33 cellular contexts compared by ENCODE assay signal in genomic region chr3:20657566-20657965, GRCh38.
"Had no signal": no experiment of that assay in that cellular context is flagged by ENCODE, and none has a peak within 500 bp of the region (broad histone marks: within the 10 kb centered on the region; RNA-seq: fewer than 3 reads in every experiment).

No MANE protein-coding gene starts in this region.

- H3K27me3 ChIP-seq: ascending aorta, dorsolateral prefrontal cortex, esophagus muscularis mucosa, foreskin keratinocyte, gastrocnemius medialis, heart left ventricle had no signal

- H3K36me3 ChIP-seq: ascending aorta, esophagus muscularis mucosa, gastrocnemius medialis, heart left ventricle, WERI-Rb-1 had no signal

- H3K4me1 Mint-ChIP-seq: activated B cell treated with CpG ODN at 0.5 μM for 24 hours; activated naive CD4-positive, alpha-beta T cell treated with anti-CD3 and anti-CD28 coated beads, Interleukin-2, amount 10 ng/mL, durations not matched to agents 7 days and 5 days; activated naive CD8-positive, alpha-beta T cell treated with anti-CD3 and anti-CD28 coated beads, Interleukin-2, amount 10 ng/mL, durations not matched to agents 7 days and 5 days; central memory CD8-positive, alpha-beta T cell; endodermal cell; T-helper 17 cell had no signal

- H3K27ac Mint-ChIP-seq: activated B cell treated with CpG ODN at 0.5 μM for 24 hours; activated CD8-positive, alpha-beta T cell treated with anti-CD3 and anti-CD28 coated beads for 36 hours; activated naive CD4-positive, alpha-beta T cell treated with anti-CD3 and anti-CD28 coated beads, Interleukin-2, amount 10 ng/mL, durations not matched to agents 7 days and 5 days; activated naive CD4-positive, alpha-beta T cell treated with anti-CD3 and anti-CD28 coated beads, Interleukin-2, amount 50 U/mL, for 72 hours; activated naive CD8-positive, alpha-beta T cell treated with anti-CD3 and anti-CD28 coated beads, Interleukin-2, amount 10 ng/mL, durations not matched to agents 7 days and 5 days; activated T-helper 2 cell treated with anti-CD3 and anti-CD28 coated beads, Interferon-gamma antibody, Interleukin-2, Interleukin-4, amounts not matched to agents 10 μg/mL and 5 μg/mL and 100 μg/mL, durations not matched to agents 14 hours and 24 hours and 36 hours; brain; dendritic cell treated with granulocyte-macrophage colony-stimulating factor and Interleukin-4, amounts not matched to agents 40 ng/mL and 50 ng/mL, for 4 days; endodermal cell; T-helper 17 cell; T-helper 2 cell treated with Interferon-gamma antibody and Interleukin-4, amounts not matched to agents 5 μg/mL and 100 μg/mL, for 36 hours had no signal

- H3K4me3 ChIP-seq: ascending aorta, coronary artery, dorsolateral prefrontal cortex, esophagus muscularis mucosa, gastrocnemius medialis, heart left ventricle had no signal

- H3K4me3 Mint-ChIP-seq: activated B cell treated with CpG ODN at 0.5 μM for 24 hours; activated CD8-positive, alpha-beta T cell treated with anti-CD3 and anti-CD28 coated beads for 36 hours; activated naive CD4-positive, alpha-beta T cell treated with anti-CD3 and anti-CD28 coated beads, Interleukin-2, amount 10 ng/mL, durations not matched to agents 7 days and 5 days; activated naive CD8-positive, alpha-beta T cell treated with anti-CD3 and anti-CD28 coated beads, Interleukin-2, amount 10 ng/mL, durations not matched to agents 7 days and 5 days; activated T-cell treated with anti-CD3 and anti-CD28 coated beads, Interleukin-2, amount 50 U/mL, for 4 hours; brain; central memory CD8-positive, alpha-beta T cell; dendritic cell treated with granulocyte-macrophage colony-stimulating factor and Interleukin-4, amounts not matched to agents 40 ng/mL and 50 ng/mL, for 4 days; endodermal cell; T-helper 17 cell; T-helper 2 cell treated with Interferon-gamma antibody and Interleukin-4, amounts not matched to agents 5 μg/mL and 100 μg/mL, for 36 hours had no signal

- H3K9me3 ChIP-seq: gastrocnemius medialis had no signal

- ATAC-seq: activated CD4-positive, CD25-positive, alpha-beta regulatory T cell treated with anti-CD3 and anti-CD28 coated beads, Interleukin-2, amount 50 U/mL, for 24 hours; activated CD8-positive, alpha-beta T cell treated with anti-CD3 and anti-CD28 coated beads for 36 hours; activated naive CD4-positive, alpha-beta T cell treated with anti-CD3 and anti-CD28 coated beads, Interleukin-2, amount 50 U/mL, for 72 hours; activated T-cell treated with anti-CD3 and anti-CD28 coated beads, Interleukin-2, amount 50 U/mL, for 4 hours; foreskin keratinocyte; gastrocnemius medialis; heart left ventricle; T-helper 17 cell had no signal

- H3K36me3 Mint-ChIP-seq: activated naive CD4-positive, alpha-beta T cell treated with anti-CD3 and anti-CD28 coated beads, Interleukin-2, amount 10 ng/mL, durations not matched to agents 7 days and 5 days; activated naive CD8-positive, alpha-beta T cell treated with anti-CD3 and anti-CD28 coated beads, Interleukin-2, amount 10 ng/mL, durations not matched to agents 7 days and 5 days; brain had no signal

- H3K4me1 ChIP-seq: ascending aorta, esophagus muscularis mucosa, foreskin keratinocyte, gastrocnemius medialis had no signal

- H3K27ac ChIP-seq: ascending aorta, coronary artery, dorsolateral prefrontal cortex, esophagus muscularis mucosa, foreskin keratinocyte, gastrocnemius medialis, heart left ventricle, WERI-Rb-1 had no signal

- H3K9me3 Mint-ChIP-seq: endodermal cell had no signal

- DNase-seq: activated B cell treated with CpG ODN at 0.5 μM for 24 hours; activated CD4-positive, alpha-beta T cell treated with anti-CD3 and anti-CD28 coated beads for 48 hours; activated CD4-positive, alpha-beta T cell treated with anti-CD3 and anti-CD28 coated beads, Interleukin-2, amount 50 U/mL, for 1 hour; activated CD4-positive, alpha-beta T cell treated with anti-CD3 and anti-CD28 coated beads, Interleukin-2, amount 50 U/mL, for 48 hours; activated CD8-positive, alpha-beta memory T cell treated with anti-CD3 and anti-CD28 coated beads for 24 hours; activated CD8-positive, alpha-beta T cell treated with anti-CD3 and anti-CD28 coated beads for 36 hours; activated gamma-delta T cell; activated naive CD4-positive, alpha-beta T cell; activated naive CD4-positive, alpha-beta T cell treated with anti-CD3 and anti-CD28 coated beads, Interleukin-2, amount 10 ng/mL, durations not matched to agents 7 days and 5 days; activated naive CD8-positive, alpha-beta T cell treated with anti-CD3 and anti-CD28 coated beads, Interleukin-2, amount 10 ng/mL, durations not matched to agents 7 days and 5 days; activated T-cell treated with anti-CD3 and anti-CD28 coated beads, Interleukin-2, amount 50 U/mL, for 4 hours; dorsolateral prefrontal cortex; effector memory CD4-positive, alpha-beta T cell; endodermal cell; erythroblast; foreskin keratinocyte; gastrocnemius medialis; glutamatergic neuron; heart left ventricle; T-helper 17 cell; T1000; WERI-Rb-1 had no signal

- H3K27me3 Mint-ChIP-seq: activated B cell treated with CpG ODN at 0.5 μM for 24 hours; activated CD8-positive, alpha-beta T cell treated with anti-CD3 and anti-CD28 coated beads for 36 hours; activated naive CD4-positive, alpha-beta T cell treated with anti-CD3 and anti-CD28 coated beads, Interleukin-2, amount 10 ng/mL, durations not matched to agents 7 days and 5 days; activated naive CD8-positive, alpha-beta T cell treated with anti-CD3 and anti-CD28 coated beads, Interleukin-2, amount 10 ng/mL, durations not matched to agents 7 days and 5 days; central memory CD8-positive, alpha-beta T cell; dendritic cell treated with granulocyte-macrophage colony-stimulating factor and Interleukin-4, amounts not matched to agents 40 ng/mL and 50 ng/mL, for 4 days; T-helper 17 cell had no signal

- FAIRE-seq: bronchial epithelial cell had no signal
